ENCODE assay signal across 24 cellular contexts in the genomic region with DNA sequence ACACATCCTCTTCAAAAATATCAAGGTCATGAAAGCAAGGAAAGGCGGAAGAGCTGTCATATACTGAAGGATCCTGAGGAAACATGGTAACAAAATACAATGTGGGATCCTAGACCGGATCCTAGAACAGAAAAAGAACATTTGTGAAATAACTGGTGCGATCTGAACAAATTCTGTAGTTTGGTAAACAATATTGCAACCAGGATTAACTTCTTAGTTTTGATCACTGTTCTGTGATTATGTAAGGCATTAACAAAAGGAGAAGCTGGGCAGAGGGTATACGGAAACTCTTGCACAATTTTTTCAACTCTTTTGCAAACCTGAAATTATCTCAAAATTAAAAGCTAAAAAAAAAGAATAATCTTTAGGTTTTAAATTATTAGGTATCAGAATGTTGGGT.
DNase-seq lines count a peak whose midpoint lies in the region; ATAC-seq and TF ChIP-seq lines count a peak whose summit lies in the region.
"Had no signal": no experiment of that assay in that cellular context is flagged by ENCODE, and none has a peak within 500 bp of the region (broad histone marks: within the 10 kb centered on the region; RNA-seq: fewer than 3 reads in every experiment).

No MANE protein-coding gene starts in this region.

- TF ChIP-seq POLR2A in suprapubic skin (IDR thresholded peaks at IDR 0.05): no peak

- H3K9me3 ChIP-seq in T-helper 17 cell (ENCODE audit: control insufficient read depth, low read length, poor library complexity, severe bottlenecking) (no peaks in the 10 kb centered on the region), neutrophil (no peaks in the 10 kb centered on the region), suprapubic skin (no peaks in the 10 kb centered on the region)
- H3K9me3 ChIP-seq: Peyer's patch, prostate gland, SJCRH30, stomach, transverse colon had no signal

- H3K27me3 Mint-ChIP-seq in T-helper 17 cell: no peaks in the 10 kb centered on the region

- TF ChIP-seq EP300 in suprapubic skin (IDR thresholded peaks at IDR 0.05): no peak

- no peaks in the 10 kb centered on the region for H3K36me3 ChIP-seq in neutrophil
- H3K36me3 ChIP-seq in suprapubic skin: peaks cover 28% of the 10 kb centered on the region
- H3K36me3 ChIP-seq: prostate gland had no signal

- DNase-seq in GF-D8 (lab: John Stamatoyannopoulos, UW) (peak; percentile 66), MV-4-11 (lab: John Stamatoyannopoulos, UW) (peak; percentile 74), T-helper 17 cell (no peak), suprapubic skin (ENCODE audit: low spot score in 2 of 2) (no peak)
- DNase-seq: activated CD8-positive, alpha-beta memory T cell treated with anti-CD3 and anti-CD28 coated beads for 24 hours; activated naive CD4-positive, alpha-beta T cell; C1 segment of cervical spinal cord; cerebellar nuclear complex; DMS79; GDM1; HCEC 1CT; hypothalamus; immature natural killer cell; NCI-H1694 treated with DMSO at 0.1 percent for 48 hours; NCI-H510A treated with DMSO at 0.1 percent for 48 hours; Peyer's patch; SJCRH30; stomach; transverse colon had no signal

- no peak for ATAC-seq in T-helper 17 cell
- no peak for ATAC-seq in GM18870 (IDR thresholded peaks at IDR 0.05; ENCODE audit: unreplicated experiment)
- ATAC-seq in GM18868 (IDR thresholded peaks at IDR 0.05; ENCODE audit: unreplicated experiment): no peak

- H3K27me3 ChIP-seq in neutrophil (no peaks in the 10 kb centered on the region), suprapubic skin (no peaks in the 10 kb centered on the region)
- H3K27me3 ChIP-seq: Peyer's patch, SJCRH30, stomach, transverse colon had no signal

- H3K4me1 Mint-ChIP-seq in T-helper 17 cell: peaks cover 12% of the 10 kb centered on the region

- 87% methylated on average over 4 of the region's 4 CpGs for WGBS in suprapubic skin

- peaks cover 62 to 64% of the 10 kb centered on the region in 2 experiments for H3K4me1 ChIP-seq in neutrophil (ENCODE audit: control insufficient read depth in 1 of 2, insufficient read depth in 1 of 2, low read depth in 1 of 2, low read length in 1 of 2)
- no peaks in the 10 kb centered on the region for H3K4me1 ChIP-seq in suprapubic skin
- H3K4me1 ChIP-seq: Peyer's patch, prostate gland, SJCRH30, transverse colon had no signal

- H3K4me3 Mint-ChIP-seq in T-helper 17 cell: no peak overlapping the region
- H3K4me3 Mint-ChIP-seq: immature natural killer cell had no signal

- H3K4me3 ChIP-seq in neutrophil (ENCODE audit: low read depth in 1 of 2, low read length in 1 of 2) (peak overlapping the region; percentile 32 to 40), suprapubic skin (no peak overlapping the region)
- H3K4me3 ChIP-seq: Peyer's patch, prostate gland, SJCRH30, stomach, transverse colon had no signal

- peaks cover 4% of the 10 kb centered on the region for H3K36me3 Mint-ChIP-seq in T-helper 17 cell (ENCODE audit: low read depth)

- H3K27ac ChIP-seq in neutrophil (peak overlapping the region; percentile 91), suprapubic skin (no peak overlapping the region)
- H3K27ac ChIP-seq: KMS-11, Peyer's patch, prostate gland, SJCRH30, transverse colon had no signal

- peak overlapping the region; percentile 37 for H3K27ac Mint-ChIP-seq in T-helper 17 cell

- TF ChIP-seq CTCF in neutrophil (IDR thresholded peaks at IDR 0.05): no peak
- no peak for TF ChIP-seq CTCF in suprapubic skin (IDR thresholded peaks at IDR 0.05)

Comparison
In these comparisons a context has a peak if more than half of its experiments do, and no peak if none do; other contexts are left out.
1. DNase-seq: peak in GF-D8 (single experiment) and MV-4-11 (single experiment); none in T-helper 17 cell (0 of 3) and suprapubic skin (0 of 2).